Comparison of ENCODE assay signal across 10 cellular contexts in genomic region chr9:107286057-107286456, GRCh38. TPM values are rescaled to one million over a fixed set of nuclear protein-coding genes. Genes with fewer than 3 reads are reported as not detected.
DNase-seq lines count a peak whose midpoint lies in the region; ATAC-seq, FAIRE-seq and TF ChIP-seq lines count a peak whose summit lies in the region.
"Had no signal": no experiment of that assay in that cellular context is flagged by ENCODE, and none has a peak within 500 bp of the region (broad histone marks: within the 10 kb centered on the region; RNA-seq: fewer than 3 reads in every experiment).

No MANE protein-coding gene starts in this region.

- in situ Hi-C loops in HepG2 (cut with HindIII; ENCODE audit: extremely low pct_ligation_motif_present, low pct_unique_long_range_greater_than_20kb) = no loop called here

- peak overlapping the region; percentile 99 for H3K4me3 Mint-ChIP-seq in astrocyte (ENCODE audit: unreplicated experiment)

- peaks cover 17% of the 10 kb centered on the region for H3K4me1 ChIP-seq in astrocyte (ENCODE audit: insufficient read depth, low read length)
- H3K4me1 ChIP-seq in HepG2 (ENCODE audit: insufficient read depth, low read length) = peaks cover 67% of the 10 kb centered on the region

- TF ChIP-seq EP300 in HepG2 (IDR thresholded peaks at IDR 0.05; ENCODE audit: low read depth in 2 of 2, low read length in 2 of 2) (no peak; a peak in 1 of 4 replicates), HepG2 (CRISPR knock-in tag; IDR thresholded peaks at IDR 0.05; ENCODE audit: borderline replicate concordance) (no peak)

- CTCF ChIA-PET in HepG2 (lab: Yijun Ruan, JAX; ENCODE audit: low intra/inter-chr PET ratio, low total read pairs) = no interaction called here

- no peaks in the 10 kb centered on the region for H3K27me3 Mint-ChIP-seq in astrocyte (ENCODE audit: low read depth, unreplicated experiment)

- H3K9ac ChIP-seq in astrocyte (ENCODE audit: low read length) (peak overlapping the region; percentile 97), HepG2 (ENCODE audit: insufficient read depth, low read depth, low read length) (peak overlapping the region; percentile 97)

- H4K20me1 ChIP-seq in astrocyte (ENCODE audit: insufficient read depth, low read length) (peaks cover 74% of the 10 kb centered on the region), HepG2 (ENCODE audit: insufficient read depth, low read length) (peaks cover 69% of the 10 kb centered on the region)

- H3K27ac Mint-ChIP-seq in astrocyte (ENCODE audit: unreplicated experiment) = peak overlapping the region; percentile 92

- H3K4me2 ChIP-seq in astrocyte (ENCODE audit: low read length) (peak overlapping the region; percentile 95), HepG2 (ENCODE audit: low read depth, low read length) (peak overlapping the region; percentile 85)

- intact Hi-C loops in HepG2 (cut with micrococcal nuclease; ENCODE audit: unreplicated experiment) = loop anchor here (5.0 kb wide), 1 partner anchor 36 kb away; no protein-coding TSS in a partner anchor

- TF ChIP-seq RAD21 in HepG2 (CRISPR knock-in tag; IDR thresholded peaks at IDR 0.05) = no peak

- WGBS in HepG2 (ENCODE audit: low lambda C conversion rate) = 6% methylated on average over 2 of the region's 2 CpGs

- POLR2A ChIA-PET in HepG2 (lab: Yijun Ruan, JAX) = interaction anchor here (1.1 to 1.6 kb wide), 5 partner anchors 12 to 81 kb away, joined by 3 to 7 read pairs (median 3); no protein-coding TSS in a partner anchor

- peaks cover 7% of the 10 kb centered on the region for H3K36me3 Mint-ChIP-seq in astrocyte (ENCODE audit: low read depth, unreplicated experiment)

- no TSS peak for BruUV-seq in HepG2 (replicated peaks; lab: Mats Ljungman, UMichigan)

- H3K9me3 Mint-ChIP-seq in astrocyte (ENCODE audit: unreplicated experiment) = no peaks in the 10 kb centered on the region
- H3K9me3 Mint-ChIP-seq: activated naive CD4-positive, alpha-beta T cell treated with anti-CD3 and anti-CD28 coated beads, Interleukin-2, amount 50 U/mL, for 72 hours had no signal

- peaks cover 80% of the 10 kb centered on the region for H3K79me2 ChIP-seq in astrocyte (ENCODE audit: insufficient read depth, low read length)
- H3K79me2 ChIP-seq in HepG2 (ENCODE audit: insufficient read depth, low read length) = peaks cover 86% of the 10 kb centered on the region

- peaks cover 31% of the 10 kb centered on the region for H3K4me1 Mint-ChIP-seq in astrocyte (ENCODE audit: low read depth, unreplicated experiment)

- no peaks in the 10 kb centered on the region for H3K27me3 ChIP-seq in astrocyte (ENCODE audit: insufficient read depth, low read length)
- H3K27me3 ChIP-seq in HepG2 (ENCODE audit: control insufficient read depth in 1 of 2, insufficient read depth in 2 of 2, low read length in 2 of 2) = no peaks in the 10 kb centered on the region; a peak in 1 of 5 replicates
- no peaks in the 10 kb centered on the region for H3K27me3 ChIP-seq in WERI-Rb-1 (ENCODE audit: insufficient read depth, low read depth, severe bottlenecking)

- FAIRE-seq in astrocyte (lab: Jason Lieb, UNC) (peak; percentile 17), HepG2 (lab: Jason Lieb, UNC) (peak; percentile 55)

- TF ChIP-seq CTCF in AG10803 (conservative IDR thresholded peaks at IDR 0.05; ENCODE audit: low read length) (no peak), HFF-Myc (IDR thresholded peaks at IDR 0.05; ENCODE audit: low read depth, low read length, missing control alignments) (no peak), astrocyte (IDR thresholded peaks at IDR 0.05; ENCODE audit: insufficient read depth, low read depth, low read length) (no peak), HepG2 (CRISPR knock-in tag; IDR thresholded peaks at IDR 0.05) (no peak), WERI-Rb-1 (IDR thresholded peaks at IDR 0.05; ENCODE audit: low read depth, low read length) (no peak)

- DNase-seq in AG10803 (ENCODE audit: low read depth) = no peak
- DNase-seq in HFF-Myc (ENCODE audit: extremely low read depth, low read depth) = no peak
- peak; percentile 44 for DNase-seq in astrocyte (ENCODE audit: low read depth)
- DNase-seq in HepG2 (ENCODE audit: low spot score) = peak; percentile 64
- DNase-seq in cerebellum (ENCODE audit: low spot score) = no peak
- no peak for DNase-seq in WERI-Rb-1
- no peak for DNase-seq in NCI-H748 (lab: John Stamatoyannopoulos, UW; ENCODE audit: unreplicated experiment)
- DNase-seq: NCI-H1105 had no signal

- TF ChIP-seq POLR2A in HepG2 (IDR thresholded peaks at IDR 0.05; ENCODE audit: insufficient read depth in 1 of 2, low read depth in 2 of 2, low read length in 2 of 2) = no peak

- H3K36me3 ChIP-seq in astrocyte (ENCODE audit: insufficient read depth, low read length) (no peaks in the 10 kb centered on the region), HepG2 (replicated peaks in 1 of 2; ENCODE audit: control insufficient read depth in 1 of 2, insufficient read depth in 2 of 2, low read length in 2 of 2) (no peaks in the 10 kb centered on the region; a peak in 1 of 5 replicates), WERI-Rb-1 (peaks cover 31% of the 10 kb centered on the region)

- H3K4me3 ChIP-seq in AG10803 (ENCODE audit: low read length) = peak overlapping the region; percentile 94
- peak overlapping the region; percentile 86 for H3K4me3 ChIP-seq in HFF-Myc (replicated peaks; ENCODE audit: low read depth, low read length)
- peak overlapping the region; percentile 96 for H3K4me3 ChIP-seq in astrocyte (ENCODE audit: insufficient read depth, low read depth, low read length)
- peak overlapping the region; percentile 82 to 94 (median 87) for H3K4me3 ChIP-seq in HepG2 (replicated peaks in 1 of 3; ENCODE audit: insufficient read depth in 1 of 3, low read depth in 2 of 3, low read length in 3 of 3)
- H3K4me3 ChIP-seq in WERI-Rb-1 (ENCODE audit: low read depth, low read length) = no peak overlapping the region; the same call in 1 of the 2 replicates

- peak overlapping the region; percentile 2 for H3K27ac ChIP-seq in astrocyte (ENCODE audit: low read depth, low read length)
- H3K27ac ChIP-seq in HepG2 (ENCODE audit: extremely low read length, insufficient read depth, low read length) = peak overlapping the region; percentile 98
- H3K27ac ChIP-seq in WERI-Rb-1 = no peak overlapping the region

- H3K9me3 ChIP-seq in astrocyte (ENCODE audit: insufficient read depth, low read depth, low read length) (no peaks in the 10 kb centered on the region), HepG2 (ENCODE audit: low read length) (no peaks in the 10 kb centered on the region), WERI-Rb-1 (ENCODE audit: severe bottlenecking) (no peaks in the 10 kb centered on the region)

- H2AFZ ChIP-seq in astrocyte (ENCODE audit: low read depth, low read length) (no peak overlapping the region), HepG2 (ENCODE audit: low read length) (no peak overlapping the region)

- ATAC-seq in HepG2 = no peak
- ATAC-seq in GM18520 (IDR thresholded peaks at IDR 0.05; ENCODE audit: unreplicated experiment) = no peak
- ATAC-seq: activated naive CD4-positive, alpha-beta T cell treated with anti-CD3 and anti-CD28 coated beads, Interleukin-2, amount 50 U/mL, for 72 hours had no signal

TF ChIP-seq in HepG2, 621 proteins besides CTCF, POLR2A, EP300 and RAD21 (continues in another document):
- TF ChIP-seq FOXP1 (IDR thresholded peaks at IDR 0.05) (no peak), FOXP1 (CRISPR knock-in tag; IDR thresholded peaks at IDR 0.05) (peak; percentile 20; the same call in 1 of the 2 replicates), KLF15 (CRISPR knock-in tag; IDR thresholded peaks at IDR 0.05; ENCODE audit: borderline replicate concordance) (no peak), HDAC6 (IDR thresholded peaks at IDR 0.05; ENCODE audit: low read depth, low read length) (no peak), GATAD1 (CRISPR knock-in tag; IDR thresholded peaks at IDR 0.05) (peak; percentile 18; the same call in 1 of the 2 replicates), ZNF143 (CRISPR knock-in tag; IDR thresholded peaks at IDR 0.05) (peak; percentile 75), HOMEZ (CRISPR knock-in tag; IDR thresholded peaks at IDR 0.05; ENCODE audit: low read depth) (peak; percentile 70; the same call in 1 of the 2 replicates), HOXA3 (CRISPR knock-in tag; IDR thresholded peaks at IDR 0.05) (no peak)

RNA-seq across cellular contexts. Expression of gene RAD23B, which starts 3.0 kb away (rescaled TPM):
- 163 and 205 TPM in 2 replicates for total RNA-seq in astrocyte
- 133 and 159 TPM in 2 replicates for total RNA-seq in HepG2 (2016; rRNA removed; fragmentation: Illumina TruSeq; extraction: Trizol)
- 59.7 and 60.0 TPM in 2 replicates for total RNA-seq in HepG2 (2016; cell fraction: cytosol; rRNA removed; fragmentation: Illumina TruSeq; extraction: Trizol; ENCODE audit: low read depth)
- total RNA-seq in HepG2 (2016; cell fraction: insoluble cytoplasmic fraction; rRNA removed; fragmentation: Illumina TruSeq; extraction: Trizol) = 128 and 156 TPM in 2 replicates
- total RNA-seq in HepG2 (2016; cell fraction: membrane; rRNA removed; fragmentation: Illumina TruSeq; extraction: Trizol) = 120 and 126 TPM in 2 replicates
- total RNA-seq in HepG2 (2016; cell fraction: nucleus; rRNA removed; fragmentation: Illumina TruSeq; extraction: Trizol) = 62.9 and 65.9 TPM in 2 replicates
- polyA plus RNA-seq in HepG2 (2011; rRNA removed) = 156 and 162 TPM in 2 replicates
- polyA plus RNA-seq in HepG2 (2011; cell fraction: cytosol; rRNA removed) = 93.8 and 114 TPM in 2 replicates
- polyA plus RNA-seq in HepG2 (2011; cell fraction: nucleus; rRNA removed) = 25.3 and 25.6 TPM in 2 replicates
- polyA plus RNA-seq in HepG2 (2012) = 90.7 and 110 TPM in 2 replicates
- 26.3 and 31.4 TPM in 2 replicates for polyA plus RNA-seq in HepG2 (2016; cell fraction: cytosol; fragmentation: Illumina TruSeq; extraction: Trizol; ENCODE audit: low read depth)
- polyA plus RNA-seq in HepG2 (2016; cell fraction: insoluble cytoplasmic fraction; fragmentation: Illumina TruSeq; extraction: Trizol; ENCODE audit: low read depth) = 185 and 198 TPM in 2 replicates
- 79.8 and 80.6 TPM in 2 replicates for polyA plus RNA-seq in HepG2 (2016; cell fraction: membrane; fragmentation: Illumina TruSeq; extraction: Trizol; ENCODE audit: low read depth)
- polyA plus RNA-seq in HepG2 (2016; cell fraction: nucleus; fragmentation: Illumina TruSeq; extraction: Trizol; ENCODE audit: insufficient read depth, low read depth) = 67.0 and 71.9 TPM in 2 replicates
- polyA minus RNA-seq in HepG2 (2011; rRNA and poly(A)+ RNA removed; ENCODE audit: low replicate concordance) = 270 and 278 TPM in 2 replicates
- 139 and 149 TPM in 2 replicates for polyA minus RNA-seq in HepG2 (2011; cell fraction: cytosol; rRNA and poly(A)+ RNA removed)
- polyA minus RNA-seq in HepG2 (2011; cell fraction: nucleus; rRNA and poly(A)+ RNA removed) = 85.5 and 87.8 TPM in 2 replicates
- 81.3 TPM for total RNA-seq in cerebellum

Comparison
In these comparisons a context has a peak if more than half of its experiments do, and no peak if none do; other contexts are left out.
1. DNase-seq: peak in astrocyte (single experiment) and HepG2 (single experiment); none in AG10803 (single experiment), HFF-Myc (single experiment), cerebellum (single experiment), WERI-Rb-1 (single experiment) and NCI-H748 (single experiment).